ENCODE assay signal across 22 cellular contexts in genomic region chr6:20931093-20931492, GRCh38.
"Had no signal": no experiment of that assay in that cellular context is flagged by ENCODE, and none has a peak within 500 bp of the region (broad histone marks: within the 10 kb centered on the region; RNA-seq: fewer than 3 reads in every experiment).

No MANE protein-coding gene starts in this region.

- H3K4me3 Mint-ChIP-seq: activated CD4-positive, alpha-beta T cell treated with anti-CD3 and anti-CD28 coated beads, Interleukin-2, amount 10 ng/mL, durations not matched to agents 7 days and 5 days; activated CD8-positive, alpha-beta memory T cell treated with anti-CD3 and anti-CD28 coated beads, Interleukin-2, amount 10 ng/mL, durations not matched to agents 7 days and 5 days; activated CD8-positive, alpha-beta T cell treated with anti-CD3 and anti-CD28 coated beads for 36 hours; activated naive CD4-positive, alpha-beta T cell treated with anti-CD3 and anti-CD28 coated beads, Interleukin-2, amount 10 ng/mL, durations not matched to agents 7 days and 5 days; nephron; stimulated activated naive CD8-positive, alpha-beta T cell treated with anti-CD3 and anti-CD28 coated beads, Interleukin-15, Interleukin-2, amounts not matched to agents 100 ng/mL and 50 ng/mL, for 24 hours had no signal

- H3K27ac ChIP-seq: epithelial cell of prostate, heart right ventricle, pancreas, upper lobe of right lung, WERI-Rb-1 had no signal

- H3K9me3 ChIP-seq: heart right ventricle, pancreas, thyroid gland, upper lobe of right lung had no signal

- H3K27me3 ChIP-seq: heart right ventricle, pancreas, thyroid gland, upper lobe of right lung had no signal

- H3K9me3 Mint-ChIP-seq: activated CD4-positive, alpha-beta T cell treated with anti-CD3 and anti-CD28 coated beads, Interleukin-2, amount 10 ng/mL, durations not matched to agents 7 days and 5 days; activated CD8-positive, alpha-beta T cell treated with anti-CD3 and anti-CD28 coated beads for 36 hours; nephron; stimulated activated naive CD8-positive, alpha-beta T cell treated with anti-CD3 and anti-CD28 coated beads, Interleukin-15, Interleukin-2, amounts not matched to agents 100 ng/mL and 50 ng/mL, for 24 hours had no signal

- H3K4me1 Mint-ChIP-seq: activated CD4-positive, alpha-beta T cell treated with anti-CD3 and anti-CD28 coated beads, Interleukin-2, amount 10 ng/mL, durations not matched to agents 7 days and 5 days; activated CD8-positive, alpha-beta memory T cell treated with anti-CD3 and anti-CD28 coated beads, Interleukin-2, amount 10 ng/mL, durations not matched to agents 7 days and 5 days; activated naive CD4-positive, alpha-beta T cell treated with anti-CD3 and anti-CD28 coated beads, Interleukin-2, amount 10 ng/mL, durations not matched to agents 7 days and 5 days had no signal

- DNase-seq: activated CD4-positive, alpha-beta T cell treated with anti-CD3 and anti-CD28 coated beads, Interleukin-2, amount 10 ng/mL, durations not matched to agents 7 days and 5 days; activated CD4-positive, CD25-positive, alpha-beta regulatory T cell treated with anti-CD3 and anti-CD28 coated beads, Interleukin-2, amount 50 U/mL, for 72 hours; activated CD8-positive, alpha-beta memory T cell treated with anti-CD3 and anti-CD28 coated beads, Interleukin-2, amount 10 ng/mL, durations not matched to agents 7 days and 5 days; activated CD8-positive, alpha-beta T cell treated with anti-CD3 and anti-CD28 coated beads for 36 hours; activated effector memory CD4-positive, alpha-beta T cell treated with anti-CD3 and anti-CD28 coated beads, Interleukin-2, amount 50 U/mL, for 16 hours; activated naive CD4-positive, alpha-beta T cell treated with anti-CD3 and anti-CD28 coated beads, Interleukin-2, amount 10 ng/mL, durations not matched to agents 7 days and 5 days; activated T-cell treated with anti-CD3 and anti-CD28 coated beads for 4 hours; cerebellar nuclear complex; cortex of kidney; heart right ventricle; left colon; mesenchymal stem cell; pancreas; right cardiac atrium; stimulated activated CD4-positive, alpha-beta T cell treated with anti-CD3 and anti-CD28 coated beads, Interleukin-4, amount 100 ng/mL, for 24 hours; substantia nigra; thyroid gland; upper lobe of right lung; WERI-Rb-1 had no signal

- ATAC-seq: activated CD8-positive, alpha-beta memory T cell treated with anti-CD3 and anti-CD28 coated beads, Interleukin-2, amount 10 ng/mL, durations not matched to agents 7 days and 5 days; activated CD8-positive, alpha-beta T cell treated with anti-CD3 and anti-CD28 coated beads for 36 hours; heart right ventricle; left colon; pancreas; right cardiac atrium; upper lobe of right lung had no signal

- H3K27ac Mint-ChIP-seq: activated CD4-positive, alpha-beta T cell treated with anti-CD3 and anti-CD28 coated beads, Interleukin-2, amount 10 ng/mL, durations not matched to agents 7 days and 5 days; activated CD8-positive, alpha-beta memory T cell treated with anti-CD3 and anti-CD28 coated beads, Interleukin-2, amount 10 ng/mL, durations not matched to agents 7 days and 5 days; activated CD8-positive, alpha-beta T cell treated with anti-CD3 and anti-CD28 coated beads for 36 hours; activated naive CD4-positive, alpha-beta T cell treated with anti-CD3 and anti-CD28 coated beads, Interleukin-2, amount 10 ng/mL, durations not matched to agents 7 days and 5 days; stimulated activated naive CD8-positive, alpha-beta T cell treated with anti-CD3 and anti-CD28 coated beads, Interleukin-15, Interleukin-2, amounts not matched to agents 100 ng/mL and 50 ng/mL, for 24 hours had no signal

- H3K4me1 ChIP-seq: upper lobe of right lung had no signal

- H3K36me3 ChIP-seq: heart right ventricle, pancreas, thyroid gland, upper lobe of right lung, WERI-Rb-1 had no signal

- H3K4me3 ChIP-seq: heart right ventricle, pancreas, thyroid gland, upper lobe of right lung had no signal

- H3K27me3 Mint-ChIP-seq: activated CD4-positive, alpha-beta T cell treated with anti-CD3 and anti-CD28 coated beads, Interleukin-2, amount 10 ng/mL, durations not matched to agents 7 days and 5 days; activated CD8-positive, alpha-beta memory T cell treated with anti-CD3 and anti-CD28 coated beads, Interleukin-2, amount 10 ng/mL, durations not matched to agents 7 days and 5 days; activated CD8-positive, alpha-beta T cell treated with anti-CD3 and anti-CD28 coated beads for 36 hours; activated naive CD4-positive, alpha-beta T cell treated with anti-CD3 and anti-CD28 coated beads, Interleukin-2, amount 10 ng/mL, durations not matched to agents 7 days and 5 days; stimulated activated naive CD8-positive, alpha-beta T cell treated with anti-CD3 and anti-CD28 coated beads, Interleukin-15, Interleukin-2, amounts not matched to agents 100 ng/mL and 50 ng/mL, for 24 hours had no signal
